In genomic region chr4:112357453-112357852, GRCh38 we compare ENCODE assay signal across 27 cellular contexts.
"Had no signal": no experiment of that assay in that cellular context is flagged by ENCODE, and none has a peak within 500 bp of the region (broad histone marks: within the 10 kb centered on the region; RNA-seq: fewer than 3 reads in every experiment).

No MANE protein-coding gene starts in this region.

- ATAC-seq: stimulated activated memory B cell treated with anti-CD40 and anti-IgM and Interleukin-4, amounts not matched to agents 10 μg/mL and 1 μg/mL and 100 μg/mL, for 72 hours; stimulated activated naive B cell treated with anti-CD40 and anti-IgM and Interleukin-4, amounts not matched to agents 10 μg/mL and 1 μg/mL and 100 μg/mL, for 72 hours; stimulated activated naive CD8-positive, alpha-beta T cell treated with anti-CD3 and anti-CD28 coated beads, Interleukin-15, amount 100 ng/mL, for 72 hours; stimulated activated naive CD8-positive, alpha-beta T cell treated with anti-CD3 and anti-CD28 coated beads, Interleukin-15, Interleukin-2, amounts not matched to agents 100 U/mL and 50 U/mL, for 24 hours had no signal

- H3K9me3 Mint-ChIP-seq: stimulated activated memory B cell treated with anti-CD40 and anti-IgM and Interleukin-4, amounts not matched to agents 10 μg/mL and 1 μg/mL and 100 μg/mL, for 72 hours had no signal

- H3K4me1 ChIP-seq: stomach, suprapubic skin, testis, thyroid gland, tibial artery, tibial nerve, transverse colon, upper lobe of left lung, upper lobe of right lung, uterus, vagina had no signal

- H3K4me1 Mint-ChIP-seq: stimulated activated naive CD8-positive, alpha-beta T cell treated with anti-CD3 and anti-CD28 coated beads, Interleukin-15, amount 100 ng/mL, for 72 hours had no signal

- H3K27me3 Mint-ChIP-seq: stimulated activated memory B cell treated with anti-CD40 and anti-IgM and Interleukin-4, amounts not matched to agents 10 μg/mL and 1 μg/mL and 100 μg/mL, for 72 hours; stimulated activated naive B cell treated with anti-CD40 and anti-IgM and Interleukin-4, amounts not matched to agents 10 μg/mL and 1 μg/mL and 100 μg/mL, for 72 hours; stimulated activated naive CD8-positive, alpha-beta T cell treated with anti-CD3 and anti-CD28 coated beads, Interleukin-15, amount 100 ng/mL, for 72 hours; stimulated activated naive CD8-positive, alpha-beta T cell treated with anti-CD3 and anti-CD28 coated beads, Interleukin-15, Interleukin-2, amounts not matched to agents 100 ng/mL and 50 ng/mL, for 24 hours; type B pancreatic cell had no signal

- H3K36me3 Mint-ChIP-seq: type B pancreatic cell had no signal

- H3K36me3 ChIP-seq: thyroid gland, transverse colon, uterus had no signal

- H3K27me3 ChIP-seq: stomach, suprapubic skin, testis, thyroid gland, tibial artery, tibial nerve, transverse colon, upper lobe of left lung, upper lobe of right lung, uterus, vagina had no signal

- H3K27ac Mint-ChIP-seq: stimulated activated memory B cell treated with anti-CD40 and anti-IgM and Interleukin-4, amounts not matched to agents 10 μg/mL and 1 μg/mL and 100 μg/mL, for 72 hours; stimulated activated naive B cell treated with anti-CD40 and anti-IgM and Interleukin-4, amounts not matched to agents 10 μg/mL and 1 μg/mL and 100 μg/mL, for 72 hours; stimulated activated naive CD8-positive, alpha-beta T cell treated with anti-CD3 and anti-CD28 coated beads, Interleukin-15, Interleukin-2, amounts not matched to agents 100 ng/mL and 50 ng/mL, for 24 hours; type B pancreatic cell had no signal

- DNase-seq: stimulated activated CD4-positive, alpha-beta T cell treated with anti-CD3 and anti-CD28 coated beads, Interleukin-2, amount 100 ng/mL, for 48 hours; stimulated activated CD4-positive, alpha-beta T cell treated with anti-CD3 and anti-CD28 coated beads, Interleukin-4, amount 100 ng/mL, for 1 hour; stimulated activated CD4-positive, alpha-beta T cell treated with anti-CD3 and anti-CD28 coated beads, Interleukin-4, amount 100 ng/mL, for 24 hours; stimulated activated CD4-positive, alpha-beta T cell treated with anti-CD3 and anti-CD28 coated beads, Interleukin-4, amount 100 ng/mL, for 4 hours; stimulated activated CD8-positive, alpha-beta memory T cell treated with anti-CD3 and anti-CD28 coated beads, Interleukin-4, amount 100 ng/mL, for 48 hours; stimulated activated naive B cell treated with anti-CD40 and anti-IgM and Interleukin-4, amounts not matched to agents 10 μg/mL and 1 μg/mL and 100 μg/mL, for 72 hours; stimulated activated naive CD4-positive, alpha-beta T cell; stimulated activated naive CD4-positive, alpha-beta T cell treated with Interleukin-2 at 50 U/mL for 16 hours; stimulated activated naive CD8-positive, alpha-beta T cell treated with anti-CD3 and anti-CD28 coated beads, Interleukin-15, amount 100 ng/mL, for 72 hours; stimulated activated naive CD8-positive, alpha-beta T cell treated with anti-CD3 and anti-CD28 coated beads, Interleukin-15, Interleukin-2, amounts not matched to agents 100 U/mL and 50 U/mL, for 24 hours; stomach; substantia nigra; testis; thyroid gland; tibial artery; transverse colon; trophoblast cell; upper lobe of right lung; uterus had no signal

- H3K27ac ChIP-seq: stomach, suprapubic skin, testis, thoracic aorta, thyroid gland, tibial artery, tibial nerve, transverse colon, upper lobe of left lung, upper lobe of right lung, uterus, vagina had no signal

- H3K9me3 ChIP-seq: suprapubic skin, testis, thyroid gland, upper lobe of left lung, upper lobe of right lung, uterus had no signal

- H3K4me3 Mint-ChIP-seq: stimulated activated memory B cell treated with anti-CD40 and anti-IgM and Interleukin-4, amounts not matched to agents 10 μg/mL and 1 μg/mL and 100 μg/mL, for 72 hours; stimulated activated naive B cell treated with anti-CD40 and anti-IgM and Interleukin-4, amounts not matched to agents 10 μg/mL and 1 μg/mL and 100 μg/mL, for 72 hours; stimulated activated naive CD8-positive, alpha-beta T cell treated with anti-CD3 and anti-CD28 coated beads, Interleukin-15, amount 100 ng/mL, for 72 hours; stimulated activated naive CD8-positive, alpha-beta T cell treated with anti-CD3 and anti-CD28 coated beads, Interleukin-15, Interleukin-2, amounts not matched to agents 100 ng/mL and 50 ng/mL, for 24 hours; type B pancreatic cell had no signal

- H3K4me3 ChIP-seq: stomach, suprapubic skin, testis, thoracic aorta, thyroid gland, tibial artery, tibial nerve, transverse colon, upper lobe of left lung, upper lobe of right lung, uterus, vagina had no signal
